Comparison of ENCODE assay signal across 1 cellular context in the genomic region with DNA sequence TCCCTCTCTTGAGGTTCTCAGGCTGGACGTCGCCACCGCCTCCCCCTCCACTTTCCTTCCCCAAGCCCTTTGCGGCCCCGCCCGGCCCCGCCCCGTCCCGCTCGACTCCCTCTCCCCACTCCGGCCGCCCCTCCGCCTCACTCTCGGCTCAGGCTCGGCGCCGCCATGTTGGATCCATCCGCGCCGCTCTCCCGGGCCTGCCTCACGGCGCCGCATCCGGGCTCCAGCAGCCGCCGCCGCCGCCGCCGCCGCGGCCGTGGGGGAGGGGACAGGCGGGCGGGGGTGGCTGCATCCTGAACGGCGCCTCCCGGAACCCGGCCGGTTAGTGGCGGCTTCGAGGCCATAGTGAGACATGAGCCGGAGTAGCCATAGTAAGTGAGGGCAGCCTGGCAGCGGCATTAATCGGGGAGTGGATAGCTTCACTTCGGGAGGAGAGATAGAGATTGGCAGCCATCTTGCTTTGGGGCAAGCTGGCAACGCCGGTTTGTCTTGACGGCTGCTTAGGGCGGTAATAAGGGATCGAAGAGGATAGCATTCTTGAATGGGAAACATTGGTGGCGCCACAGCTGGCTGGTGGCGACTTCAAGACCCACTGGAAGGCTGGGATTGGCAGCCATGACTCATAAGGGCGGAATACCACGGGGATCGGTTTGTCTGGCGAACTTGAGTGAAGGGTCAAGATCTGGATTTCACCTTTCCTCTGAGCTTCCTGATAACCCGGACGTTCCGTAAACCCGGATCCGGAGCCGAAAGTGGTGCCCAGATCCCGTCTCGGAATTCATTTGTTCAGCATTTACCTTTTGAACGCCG.
TF ChIP-seq lines count a peak whose summit lies in the region.

A gene with protein sequence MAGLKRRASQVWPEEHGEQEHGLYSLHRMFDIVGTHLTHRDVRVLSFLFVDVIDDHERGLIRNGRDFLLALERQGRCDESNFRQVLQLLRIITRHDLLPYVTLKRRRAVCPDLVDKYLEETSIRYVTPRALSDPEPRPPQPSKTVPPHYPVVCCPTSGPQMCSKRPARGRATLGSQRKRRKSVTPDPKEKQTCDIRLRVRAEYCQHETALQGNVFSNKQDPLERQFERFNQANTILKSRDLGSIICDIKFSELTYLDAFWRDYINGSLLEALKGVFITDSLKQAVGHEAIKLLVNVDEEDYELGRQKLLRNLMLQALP (minus strand): TSS at position 258 of the 810 bp plus-strand sequence. CDS start 8,205 bp downstream, outside the sequence.

TF ChIP-seq in HCT116, 20 proteins besides CTCF, POLR2A, EP300 and RAD21 (continued from another document):
- TF ChIP-seq FOSL1 (IDR thresholded peaks at IDR 0.05; ENCODE audit: low read depth): peak; percentile 60; the same call in 1 of the 2 replicates
- peak; percentile 49; the same call in 1 of the 2 replicates for TF ChIP-seq ELF1 (IDR thresholded peaks at IDR 0.05; ENCODE audit: borderline replicate concordance, low read depth)
- TF ChIP-seq, protein P1, sequence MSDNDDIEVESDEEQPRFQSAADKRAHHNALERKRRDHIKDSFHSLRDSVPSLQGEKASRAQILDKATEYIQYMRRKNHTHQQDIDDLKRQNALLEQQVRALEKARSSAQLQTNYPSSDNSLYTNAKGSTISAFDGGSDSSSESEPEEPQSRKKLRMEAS (IDR thresholded peaks at IDR 0.05): peak; percentile 39
- peak; percentile 44 for TF ChIP-seq POLR2AphosphoS5 (IDR thresholded peaks at IDR 0.05; ENCODE audit: low read depth, low read length)
- TF ChIP-seq, protein P2, sequence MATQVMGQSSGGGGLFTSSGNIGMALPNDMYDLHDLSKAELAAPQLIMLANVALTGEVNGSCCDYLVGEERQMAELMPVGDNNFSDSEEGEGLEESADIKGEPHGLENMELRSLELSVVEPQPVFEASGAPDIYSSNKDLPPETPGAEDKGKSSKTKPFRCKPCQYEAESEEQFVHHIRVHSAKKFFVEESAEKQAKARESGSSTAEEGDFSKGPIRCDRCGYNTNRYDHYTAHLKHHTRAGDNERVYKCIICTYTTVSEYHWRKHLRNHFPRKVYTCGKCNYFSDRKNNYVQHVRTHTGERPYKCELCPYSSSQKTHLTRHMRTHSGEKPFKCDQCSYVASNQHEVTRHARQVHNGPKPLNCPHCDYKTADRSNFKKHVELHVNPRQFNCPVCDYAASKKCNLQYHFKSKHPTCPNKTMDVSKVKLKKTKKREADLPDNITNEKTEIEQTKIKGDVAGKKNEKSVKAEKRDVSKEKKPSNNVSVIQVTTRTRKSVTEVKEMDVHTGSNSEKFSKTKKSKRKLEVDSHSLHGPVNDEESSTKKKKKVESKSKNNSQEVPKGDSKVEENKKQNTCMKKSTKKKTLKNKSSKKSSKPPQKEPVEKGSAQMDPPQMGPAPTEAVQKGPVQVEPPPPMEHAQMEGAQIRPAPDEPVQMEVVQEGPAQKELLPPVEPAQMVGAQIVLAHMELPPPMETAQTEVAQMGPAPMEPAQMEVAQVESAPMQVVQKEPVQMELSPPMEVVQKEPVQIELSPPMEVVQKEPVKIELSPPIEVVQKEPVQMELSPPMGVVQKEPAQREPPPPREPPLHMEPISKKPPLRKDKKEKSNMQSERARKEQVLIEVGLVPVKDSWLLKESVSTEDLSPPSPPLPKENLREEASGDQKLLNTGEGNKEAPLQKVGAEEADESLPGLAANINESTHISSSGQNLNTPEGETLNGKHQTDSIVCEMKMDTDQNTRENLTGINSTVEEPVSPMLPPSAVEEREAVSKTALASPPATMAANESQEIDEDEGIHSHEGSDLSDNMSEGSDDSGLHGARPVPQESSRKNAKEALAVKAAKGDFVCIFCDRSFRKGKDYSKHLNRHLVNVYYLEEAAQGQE (IDR thresholded peaks at IDR 0.05; ENCODE audit: low read depth): no peak
- TF ChIP-seq, protein P3, sequence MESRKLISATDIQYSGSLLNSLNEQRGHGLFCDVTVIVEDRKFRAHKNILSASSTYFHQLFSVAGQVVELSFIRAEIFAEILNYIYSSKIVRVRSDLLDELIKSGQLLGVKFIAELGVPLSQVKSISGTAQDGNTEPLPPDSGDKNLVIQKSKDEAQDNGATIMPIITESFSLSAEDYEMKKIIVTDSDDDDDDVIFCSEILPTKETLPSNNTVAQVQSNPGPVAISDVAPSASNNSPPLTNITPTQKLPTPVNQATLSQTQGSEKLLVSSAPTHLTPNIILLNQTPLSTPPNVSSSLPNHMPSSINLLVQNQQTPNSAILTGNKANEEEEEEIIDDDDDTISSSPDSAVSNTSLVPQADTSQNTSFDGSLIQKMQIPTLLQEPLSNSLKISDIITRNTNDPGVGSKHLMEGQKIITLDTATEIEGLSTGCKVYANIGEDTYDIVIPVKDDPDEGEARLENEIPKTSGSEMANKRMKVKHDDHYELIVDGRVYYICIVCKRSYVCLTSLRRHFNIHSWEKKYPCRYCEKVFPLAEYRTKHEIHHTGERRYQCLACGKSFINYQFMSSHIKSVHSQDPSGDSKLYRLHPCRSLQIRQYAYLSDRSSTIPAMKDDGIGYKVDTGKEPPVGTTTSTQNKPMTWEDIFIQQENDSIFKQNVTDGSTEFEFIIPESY (IDR thresholded peaks at IDR 0.05; ENCODE audit: extremely low read depth, insufficient replicate concordance, low read length): peak; percentile 36
- peak; percentile 60; the same call in 1 of the 2 replicates for TF ChIP-seq ZFX (IDR thresholded peaks at IDR 0.05)
- TF ChIP-seq SIN3A (IDR thresholded peaks at IDR 0.05; ENCODE audit: low read depth): no peak; the same call in 1 of the 2 replicates
- TF ChIP-seq, protein P4, sequence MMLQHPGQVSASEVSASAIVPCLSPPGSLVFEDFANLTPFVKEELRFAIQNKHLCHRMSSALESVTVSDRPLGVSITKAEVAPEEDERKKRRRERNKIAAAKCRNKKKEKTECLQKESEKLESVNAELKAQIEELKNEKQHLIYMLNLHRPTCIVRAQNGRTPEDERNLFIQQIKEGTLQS (IDR thresholded peaks at IDR 0.05): no peak
- TF ChIP-seq JUND (IDR thresholded peaks at IDR 0.05): peak; percentile 45; the same call in 1 of the 2 replicates
- TF ChIP-seq YY1 (IDR thresholded peaks at IDR 0.05; ENCODE audit: extremely low read depth, insufficient replicate concordance, low read depth, low read length): peak; percentile 97
TF ChIP-seq in HCT116: peak in this region for 11.
